ENCODE assay signal across 23 cellular contexts in genomic region chr2:84647267-84647666, GRCh38.
"Had no signal": no experiment of that assay in that cellular context is flagged by ENCODE, and none has a peak within 500 bp of the region (broad histone marks: within the 10 kb centered on the region; RNA-seq: fewer than 3 reads in every experiment).

No MANE protein-coding gene starts in this region.

- H3K36me3 ChIP-seq: esophagus muscularis mucosa, gastroesophageal sphincter, heart left ventricle, right lobe of liver, stomach, tibial artery had no signal

- H2AFZ ChIP-seq: hepatocyte, neural progenitor cell, parathyroid adenoma had no signal

- H3K4me3 ChIP-seq: dorsolateral prefrontal cortex, esophagus muscularis mucosa, gastroesophageal sphincter, heart left ventricle, hepatocyte, lung, neural progenitor cell, right lobe of liver, stomach, tibial artery had no signal

- H3K4me3 Mint-ChIP-seq: memory B cell; nephron; neural progenitor cell; stimulated activated naive B cell treated with anti-CD40 and anti-IgM and Interleukin-4, amounts not matched to agents 10 μg/mL and 1 μg/mL and 100 μg/mL, for 72 hours; type B pancreatic cell had no signal

- H3K79me2 ChIP-seq: hepatocyte, parathyroid adenoma had no signal

- H3K4me2 ChIP-seq: hepatocyte, neural progenitor cell had no signal

- H3K4me1 Mint-ChIP-seq: memory B cell; nephron; stimulated activated naive B cell treated with anti-CD40 and anti-IgM and Interleukin-4, amounts not matched to agents 10 μg/mL and 1 μg/mL and 100 μg/mL, for 72 hours had no signal

- H3K9me3 ChIP-seq: esophagus muscularis mucosa, gastroesophageal sphincter, right lobe of liver, stomach, tibial artery had no signal

- H3K36me3 Mint-ChIP-seq: type B pancreatic cell had no signal

- H3K27ac ChIP-seq: esophagus muscularis mucosa, foreskin keratinocyte, gastroesophageal sphincter, heart left ventricle, hepatocyte, neural progenitor cell, parathyroid adenoma, right lobe of liver, stomach, tibial artery had no signal

- H3K9ac ChIP-seq: neural progenitor cell, parathyroid adenoma had no signal

- H3K4me1 ChIP-seq: esophagus muscularis mucosa, foreskin keratinocyte, gastroesophageal sphincter, neural progenitor cell, parathyroid adenoma, right lobe of liver, stomach, tibial artery had no signal

- H3K27ac Mint-ChIP-seq: memory B cell; neural progenitor cell; progenitor cell of endocrine pancreas; stimulated activated naive B cell treated with anti-CD40 and anti-IgM and Interleukin-4, amounts not matched to agents 10 μg/mL and 1 μg/mL and 100 μg/mL, for 72 hours; type B pancreatic cell had no signal

- H3K27me3 ChIP-seq: dorsolateral prefrontal cortex, esophagus muscularis mucosa, gastroesophageal sphincter, heart left ventricle, hepatocyte, right lobe of liver, stomach, tibial artery had no signal

- H3K9me3 Mint-ChIP-seq: type B pancreatic cell had no signal

- ATAC-seq: foreskin keratinocyte; gastroesophageal sphincter; heart left ventricle; left lobe of liver; right lobe of liver; stimulated activated naive B cell treated with anti-CD40 and anti-IgM and Interleukin-4, amounts not matched to agents 10 μg/mL and 1 μg/mL and 100 μg/mL, for 72 hours had no signal

- DNase-seq: dorsolateral prefrontal cortex; effector CD4-positive, alpha-beta T cell; foreskin keratinocyte; heart left ventricle; kidney; right lobe of liver; small intestine; stimulated activated CD4-positive, alpha-beta T cell treated with anti-CD3 and anti-CD28 coated beads, Interleukin-15, amount 100 ng/mL, for 24 hours; stimulated activated CD4-positive, alpha-beta T cell treated with anti-CD3 and anti-CD28 coated beads, Interleukin-2, amount 100 ng/mL, for 48 hours; stimulated activated naive B cell treated with anti-CD40 and anti-IgM and Interleukin-4, amounts not matched to agents 10 μg/mL and 1 μg/mL and 100 μg/mL, for 72 hours; stomach; tibial artery had no signal
